ENCODE assay signal across 20 cellular contexts in the genomic region with DNA sequence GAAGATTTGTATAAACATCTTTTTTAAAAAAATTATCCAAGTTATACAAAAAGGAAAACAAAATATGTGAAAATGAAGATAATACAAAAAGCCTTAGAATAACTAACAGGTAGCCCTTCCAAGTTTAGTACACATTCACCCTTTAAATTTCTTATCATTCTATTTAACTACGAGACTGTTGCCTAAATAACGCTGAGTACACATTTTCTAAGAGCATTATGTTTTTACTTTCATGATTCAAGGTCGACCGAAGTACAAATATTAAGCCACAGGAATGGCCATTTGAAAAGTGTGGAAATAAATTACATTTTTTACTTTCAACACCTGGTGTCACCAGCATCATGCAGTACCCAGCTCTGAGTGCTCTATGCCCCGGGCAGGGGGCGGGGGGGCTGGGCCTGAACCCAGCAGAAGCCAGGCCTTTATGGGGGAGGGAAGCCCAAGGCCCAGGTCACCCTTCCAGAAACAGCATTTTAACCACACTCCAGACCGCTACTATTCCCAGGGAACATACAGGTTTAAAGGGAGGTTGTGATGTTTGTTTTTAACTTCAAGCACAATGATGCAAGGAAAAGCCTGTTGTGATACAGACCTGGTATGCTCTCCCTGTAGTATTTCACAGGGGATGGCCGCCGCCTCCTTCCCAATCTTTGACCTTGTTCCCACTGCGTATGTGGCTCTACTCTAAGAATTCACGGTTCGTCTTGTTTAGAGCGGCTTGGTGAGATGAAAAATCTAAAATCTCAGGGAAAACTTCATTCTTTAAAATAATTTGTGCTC.
"Had no signal": no experiment of that assay in that cellular context is flagged by ENCODE, and none has a peak within 500 bp of the region (broad histone marks: within the 10 kb centered on the region; RNA-seq: fewer than 3 reads in every experiment).

No MANE protein-coding gene starts in this region.

- H3K9me3 ChIP-seq: esophagus muscularis mucosa, sigmoid colon, vagina had no signal

- H3K36me3 ChIP-seq: brain microvascular endothelial cell, esophagus muscularis mucosa, sigmoid colon, vagina, WERI-Rb-1 had no signal

- H3K27me3 ChIP-seq: brain microvascular endothelial cell, esophagus muscularis mucosa, sigmoid colon, vagina had no signal

- ATAC-seq: activated CD8-positive, alpha-beta T cell treated with anti-CD3 and anti-CD28 coated beads, Interleukin-2, amount 10 ng/mL, durations not matched to agents 7 days and 5 days; activated naive CD4-positive, alpha-beta T cell treated with anti-CD3 and anti-CD28 coated beads, Interleukin-2, amount 50 U/mL, for 72 hours; stimulated activated naive B cell treated with anti-CD40 and anti-IgM and Interleukin-4, amounts not matched to agents 10 μg/mL and 1 μg/mL and 100 μg/mL, for 72 hours had no signal

- FAIRE-seq: frontal cortex, TTC549 had no signal

- H3K4me1 ChIP-seq: sigmoid colon had no signal

- DNase-seq: activated CD4-positive, alpha-beta T cell treated with anti-CD3 and anti-CD28 coated beads for 1 hour; activated CD4-positive, alpha-beta T cell treated with anti-CD3 and anti-CD28 coated beads, Interleukin-2, amount 50 U/mL, for 1 hour; activated CD8-positive, alpha-beta T cell treated with anti-CD3 and anti-CD28 coated beads, Interleukin-2, amount 10 ng/mL, durations not matched to agents 7 days and 5 days; activated gamma-delta T cell treated with Interleukin-2 at 50 U/mL for 16 hours; aorta; brain microvascular endothelial cell; hippocampal formation; nephron progenitor cell; occipital lobe; sigmoid colon; stimulated activated CD4-positive, alpha-beta T cell treated with anti-CD3 and anti-CD28 coated beads, Interleukin-2, amount 100 ng/mL, for 48 hours; stimulated activated CD8-positive, alpha-beta memory T cell treated with anti-CD3 and anti-CD28 coated beads, Interleukin-4, amount 100 ng/mL, for 48 hours; stimulated activated naive B cell treated with anti-CD40 and anti-IgM and Interleukin-4, amounts not matched to agents 10 μg/mL and 1 μg/mL and 100 μg/mL, for 72 hours; WERI-Rb-1 had no signal

- H3K27ac ChIP-seq: brain microvascular endothelial cell, coronary artery, esophagus muscularis mucosa, sigmoid colon, vagina, WERI-Rb-1 had no signal

- H3K4me3 ChIP-seq: coronary artery, esophagus muscularis mucosa, sigmoid colon, vagina had no signal
